1 cellular context compared by ENCODE assay signal in the genomic region with DNA sequence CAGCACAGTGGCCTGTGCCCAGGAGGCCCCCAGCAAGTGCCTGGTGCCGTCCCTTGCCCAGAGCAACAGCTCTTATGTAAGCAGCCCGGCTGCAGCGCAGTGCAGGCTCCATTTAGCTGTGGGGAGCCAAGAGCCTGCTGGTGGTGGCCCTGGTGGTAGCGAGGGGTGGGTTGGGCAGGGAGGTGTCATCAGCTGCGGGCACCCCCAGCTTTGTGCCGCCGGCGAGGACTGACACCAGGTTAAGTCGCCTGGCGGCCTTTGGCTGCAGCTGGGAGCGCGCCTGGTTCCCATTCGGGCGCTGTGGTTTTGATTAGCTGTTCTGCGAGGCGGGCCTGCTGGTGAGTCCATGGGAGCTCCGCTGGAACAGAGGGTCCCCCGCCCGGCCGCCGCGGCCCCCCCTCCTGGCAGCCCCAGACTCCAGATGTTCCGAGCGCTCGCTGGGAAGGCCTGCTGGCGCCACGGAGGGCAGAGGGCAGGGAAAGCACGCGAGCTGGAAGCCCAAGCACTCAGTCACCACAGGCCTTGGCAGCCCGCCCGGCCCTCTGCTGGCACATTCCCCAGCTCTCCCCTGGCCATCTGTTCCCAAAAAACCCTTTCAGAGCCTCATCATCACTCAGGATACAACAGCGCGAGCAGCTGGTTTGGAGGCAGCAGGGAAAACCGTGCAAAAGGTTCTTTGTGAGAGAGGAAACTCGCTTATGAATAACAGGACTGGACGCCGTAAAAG.
A peak's percentile ranks its signal among the peaks of the same experiment; 100 is the strongest.
TF ChIP-seq lines count a peak whose summit lies in the region.

No MANE protein-coding gene starts in this region.

TF ChIP-seq in HepG2, 621 proteins besides CTCF, POLR2A, EP300 and RAD21 (continued from another document and continues in another):
- TF ChIP-seq, protein P1, sequence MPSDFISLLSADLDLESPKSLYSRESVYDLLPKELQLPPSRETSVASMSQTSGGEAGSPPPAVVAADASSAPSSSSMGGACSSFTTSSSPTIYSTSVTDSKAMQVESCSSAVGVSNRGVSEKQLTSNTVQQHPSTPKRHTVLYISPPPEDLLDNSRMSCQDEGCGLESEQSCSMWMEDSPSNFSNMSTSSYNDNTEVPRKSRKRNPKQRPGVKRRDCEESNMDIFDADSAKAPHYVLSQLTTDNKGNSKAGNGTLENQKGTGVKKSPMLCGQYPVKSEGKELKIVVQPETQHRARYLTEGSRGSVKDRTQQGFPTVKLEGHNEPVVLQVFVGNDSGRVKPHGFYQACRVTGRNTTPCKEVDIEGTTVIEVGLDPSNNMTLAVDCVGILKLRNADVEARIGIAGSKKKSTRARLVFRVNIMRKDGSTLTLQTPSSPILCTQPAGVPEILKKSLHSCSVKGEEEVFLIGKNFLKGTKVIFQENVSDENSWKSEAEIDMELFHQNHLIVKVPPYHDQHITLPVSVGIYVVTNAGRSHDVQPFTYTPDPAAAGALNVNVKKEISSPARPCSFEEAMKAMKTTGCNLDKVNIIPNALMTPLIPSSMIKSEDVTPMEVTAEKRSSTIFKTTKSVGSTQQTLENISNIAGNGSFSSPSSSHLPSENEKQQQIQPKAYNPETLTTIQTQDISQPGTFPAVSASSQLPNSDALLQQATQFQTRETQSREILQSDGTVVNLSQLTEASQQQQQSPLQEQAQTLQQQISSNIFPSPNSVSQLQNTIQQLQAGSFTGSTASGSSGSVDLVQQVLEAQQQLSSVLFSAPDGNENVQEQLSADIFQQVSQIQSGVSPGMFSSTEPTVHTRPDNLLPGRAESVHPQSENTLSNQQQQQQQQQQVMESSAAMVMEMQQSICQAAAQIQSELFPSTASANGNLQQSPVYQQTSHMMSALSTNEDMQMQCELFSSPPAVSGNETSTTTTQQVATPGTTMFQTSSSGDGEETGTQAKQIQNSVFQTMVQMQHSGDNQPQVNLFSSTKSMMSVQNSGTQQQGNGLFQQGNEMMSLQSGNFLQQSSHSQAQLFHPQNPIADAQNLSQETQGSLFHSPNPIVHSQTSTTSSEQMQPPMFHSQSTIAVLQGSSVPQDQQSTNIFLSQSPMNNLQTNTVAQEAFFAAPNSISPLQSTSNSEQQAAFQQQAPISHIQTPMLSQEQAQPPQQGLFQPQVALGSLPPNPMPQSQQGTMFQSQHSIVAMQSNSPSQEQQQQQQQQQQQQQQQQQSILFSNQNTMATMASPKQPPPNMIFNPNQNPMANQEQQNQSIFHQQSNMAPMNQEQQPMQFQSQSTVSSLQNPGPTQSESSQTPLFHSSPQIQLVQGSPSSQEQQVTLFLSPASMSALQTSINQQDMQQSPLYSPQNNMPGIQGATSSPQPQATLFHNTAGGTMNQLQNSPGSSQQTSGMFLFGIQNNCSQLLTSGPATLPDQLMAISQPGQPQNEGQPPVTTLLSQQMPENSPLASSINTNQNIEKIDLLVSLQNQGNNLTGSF (CRISPR knock-in tag; IDR thresholded peaks at IDR 0.05): 0 out of 2 replicates have a peak, but pooled peaks have one; percentile 19
- peak; percentile 23; the same call in 1 of the 2 replicates for TF ChIP-seq FOXP4 (CRISPR knock-in tag; IDR thresholded peaks at IDR 0.05)
- TF ChIP-seq ZNF574 (CRISPR knock-in tag; IDR thresholded peaks at IDR 0.05): peak; percentile 46
- TF ChIP-seq, protein P2, sequence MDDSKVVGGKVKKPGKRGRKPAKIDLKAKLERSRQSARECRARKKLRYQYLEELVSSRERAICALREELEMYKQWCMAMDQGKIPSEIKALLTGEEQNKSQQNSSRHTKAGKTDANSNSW (CRISPR knock-in tag; IDR thresholded peaks at IDR 0.05; ENCODE audit: borderline replicate concordance): no peak
- TF ChIP-seq ZNF44 (CRISPR knock-in tag; IDR thresholded peaks at IDR 0.05): no peak
- TF ChIP-seq, protein P3, sequence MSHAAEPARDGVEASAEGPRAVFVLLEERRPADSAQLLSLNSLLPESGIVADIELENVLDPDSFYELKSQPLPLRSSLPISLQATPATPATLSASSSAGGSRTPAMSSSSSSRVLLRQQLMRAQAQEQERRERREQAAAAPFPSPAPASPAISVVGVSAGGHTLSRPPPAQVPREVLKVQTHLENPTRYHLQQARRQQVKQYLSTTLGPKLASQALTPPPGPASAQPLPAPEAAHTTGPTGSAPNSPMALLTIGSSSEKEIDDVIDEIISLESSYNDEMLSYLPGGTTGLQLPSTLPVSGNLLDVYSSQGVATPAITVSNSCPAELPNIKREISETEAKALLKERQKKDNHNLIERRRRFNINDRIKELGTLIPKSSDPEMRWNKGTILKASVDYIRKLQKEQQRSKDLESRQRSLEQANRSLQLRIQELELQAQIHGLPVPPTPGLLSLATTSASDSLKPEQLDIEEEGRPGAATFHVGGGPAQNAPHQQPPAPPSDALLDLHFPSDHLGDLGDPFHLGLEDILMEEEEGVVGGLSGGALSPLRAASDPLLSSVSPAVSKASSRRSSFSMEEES (CRISPR knock-in tag; IDR thresholded peaks at IDR 0.05): 0 out of 2 replicates have a peak, but pooled peaks have one; percentile 28
- no peak; the same call in 1 of the 2 replicates for TF ChIP-seq PHF21A (CRISPR knock-in tag; IDR thresholded peaks at IDR 0.05)
- TF ChIP-seq BHLHE40 (IDR thresholded peaks at IDR 0.05; ENCODE audit: low read length): peak; percentile 74
- peak; percentile 86; the same call in 1 of the 2 replicates for TF ChIP-seq ZNF205 (CRISPR knock-in tag; IDR thresholded peaks at IDR 0.05)
- no peak for TF ChIP-seq ZNF660 (CRISPR knock-in tag; IDR thresholded peaks at IDR 0.05; ENCODE audit: borderline replicate concordance, low read depth)
- no peak for TF ChIP-seq TCF7 (IDR thresholded peaks at IDR 0.05; ENCODE audit: low read depth)
- TF ChIP-seq, protein P4, sequence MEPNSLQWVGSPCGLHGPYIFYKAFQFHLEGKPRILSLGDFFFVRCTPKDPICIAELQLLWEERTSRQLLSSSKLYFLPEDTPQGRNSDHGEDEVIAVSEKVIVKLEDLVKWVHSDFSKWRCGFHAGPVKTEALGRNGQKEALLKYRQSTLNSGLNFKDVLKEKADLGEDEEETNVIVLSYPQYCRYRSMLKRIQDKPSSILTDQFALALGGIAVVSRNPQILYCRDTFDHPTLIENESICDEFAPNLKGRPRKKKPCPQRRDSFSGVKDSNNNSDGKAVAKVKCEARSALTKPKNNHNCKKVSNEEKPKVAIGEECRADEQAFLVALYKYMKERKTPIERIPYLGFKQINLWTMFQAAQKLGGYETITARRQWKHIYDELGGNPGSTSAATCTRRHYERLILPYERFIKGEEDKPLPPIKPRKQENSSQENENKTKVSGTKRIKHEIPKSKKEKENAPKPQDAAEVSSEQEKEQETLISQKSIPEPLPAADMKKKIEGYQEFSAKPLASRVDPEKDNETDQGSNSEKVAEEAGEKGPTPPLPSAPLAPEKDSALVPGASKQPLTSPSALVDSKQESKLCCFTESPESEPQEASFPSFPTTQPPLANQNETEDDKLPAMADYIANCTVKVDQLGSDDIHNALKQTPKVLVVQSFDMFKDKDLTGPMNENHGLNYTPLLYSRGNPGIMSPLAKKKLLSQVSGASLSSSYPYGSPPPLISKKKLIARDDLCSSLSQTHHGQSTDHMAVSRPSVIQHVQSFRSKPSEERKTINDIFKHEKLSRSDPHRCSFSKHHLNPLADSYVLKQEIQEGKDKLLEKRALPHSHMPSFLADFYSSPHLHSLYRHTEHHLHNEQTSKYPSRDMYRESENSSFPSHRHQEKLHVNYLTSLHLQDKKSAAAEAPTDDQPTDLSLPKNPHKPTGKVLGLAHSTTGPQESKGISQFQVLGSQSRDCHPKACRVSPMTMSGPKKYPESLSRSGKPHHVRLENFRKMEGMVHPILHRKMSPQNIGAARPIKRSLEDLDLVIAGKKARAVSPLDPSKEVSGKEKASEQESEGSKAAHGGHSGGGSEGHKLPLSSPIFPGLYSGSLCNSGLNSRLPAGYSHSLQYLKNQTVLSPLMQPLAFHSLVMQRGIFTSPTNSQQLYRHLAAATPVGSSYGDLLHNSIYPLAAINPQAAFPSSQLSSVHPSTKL (CRISPR knock-in tag; IDR thresholded peaks at IDR 0.05): peak; percentile 67; the same call in 1 of the 2 replicates
- TF ChIP-seq MYNN (CRISPR knock-in tag; IDR thresholded peaks at IDR 0.05; ENCODE audit: low read depth): no peak
- no peak; the same call in 1 of the 2 replicates for TF ChIP-seq STAT6 (CRISPR knock-in tag; IDR thresholded peaks at IDR 0.05; ENCODE audit: borderline replicate concordance)
- TF ChIP-seq KMT2B (CRISPR knock-in tag; IDR thresholded peaks at IDR 0.05): 0 out of 2 replicates have a peak, but pooled peaks have one; percentile 27
- no peak for TF ChIP-seq SIX4 (CRISPR knock-in tag; IDR thresholded peaks at IDR 0.05)
- no peak for TF ChIP-seq ZNF513 (CRISPR knock-in tag; conservative IDR thresholded peaks at IDR 0.05)
- TF ChIP-seq ZNF543 (CRISPR knock-in tag; IDR thresholded peaks at IDR 0.05): 0 out of 2 replicates have a peak, but pooled peaks have one; percentile 40
- peak; percentile 82; the same call in 1 of the 2 replicates for TF ChIP-seq ZNF331 (CRISPR knock-in tag; IDR thresholded peaks at IDR 0.05)
- TF ChIP-seq TCF7L2 (IDR thresholded peaks at IDR 0.05; ENCODE audit: low read depth, low read length): no peak
- TF ChIP-seq, protein P5, sequence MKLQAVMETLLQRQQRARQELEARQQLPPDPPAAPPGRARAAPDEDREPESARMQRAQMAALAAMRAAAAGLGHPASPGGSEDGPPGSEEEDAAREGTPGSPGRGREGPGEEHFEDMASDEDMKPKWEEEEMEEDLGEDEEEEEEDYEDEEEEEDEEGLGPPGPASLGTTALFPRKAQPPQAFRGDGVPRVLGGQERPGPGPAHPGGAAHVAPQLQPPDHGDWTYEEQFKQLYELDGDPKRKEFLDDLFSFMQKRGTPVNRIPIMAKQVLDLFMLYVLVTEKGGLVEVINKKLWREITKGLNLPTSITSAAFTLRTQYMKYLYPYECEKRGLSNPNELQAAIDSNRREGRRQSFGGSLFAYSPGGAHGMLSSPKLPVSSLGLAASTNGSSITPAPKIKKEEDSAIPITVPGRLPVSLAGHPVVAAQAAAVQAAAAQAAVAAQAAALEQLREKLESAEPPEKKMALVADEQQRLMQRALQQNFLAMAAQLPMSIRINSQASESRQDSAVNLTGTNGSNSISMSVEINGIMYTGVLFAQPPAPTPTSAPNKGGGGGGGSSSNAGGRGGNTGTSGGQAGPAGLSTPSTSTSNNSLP (IDR thresholded peaks at IDR 0.05; ENCODE audit: low read depth, low read length): no peak
